In genomic region chr2:7517122-7517487, GRCh38 we compare ENCODE assay signal across 10 cellular contexts.
DNase-seq lines count a peak whose midpoint lies in the region; ATAC-seq and TF ChIP-seq lines count a peak whose summit lies in the region.
"Had no signal": no experiment of that assay in that cellular context is flagged by ENCODE, and none has a peak within 500 bp of the region (broad histone marks: within the 10 kb centered on the region; RNA-seq: fewer than 3 reads in every experiment).

No MANE protein-coding gene starts in this region.

- H3K4me3 Mint-ChIP-seq in CD8-positive, alpha-beta T cell: peak overlapping the region; percentile 69
- peak overlapping the region; percentile 34 for H3K4me3 Mint-ChIP-seq in activated T-helper 1 cell treated with anti-CD3 and anti-CD28 coated beads, Interleukin-12 subunit alpha, Interleukin-12 subunit beta, Interleukin-2, Interleukin-4 antibody, amounts not matched to agents 30 ng/mL and 10 ng/mL and 1 ng/mL, durations not matched to agents 14 hours and 24 hours and 36 hours

- no peaks in the 10 kb centered on the region for H3K9me3 ChIP-seq in CD8-positive, alpha-beta T cell (ENCODE audit: low read length)

- TF ChIP-seq CTCF in CD8-positive, alpha-beta T cell (IDR thresholded peaks at IDR 0.05): no peak

- no peak overlapping the region for H3K4me3 ChIP-seq in CD8-positive, alpha-beta T cell (ENCODE audit: low read depth, low read length)

- H3K27ac Mint-ChIP-seq in CD8-positive, alpha-beta T cell: peak overlapping the region; percentile 93
- peak overlapping the region; percentile 84 for H3K27ac Mint-ChIP-seq in activated T-helper 1 cell treated with anti-CD3 and anti-CD28 coated beads, Interleukin-12 subunit alpha, Interleukin-12 subunit beta, Interleukin-2, Interleukin-4 antibody, amounts not matched to agents 30 ng/mL and 10 ng/mL and 1 ng/mL, durations not matched to agents 14 hours and 24 hours and 36 hours

- H3K27ac ChIP-seq in CD8-positive, alpha-beta T cell (ENCODE audit: low read depth, low read length): peak overlapping the region; percentile 44
- H3K27ac ChIP-seq: RWPE1 had no signal

- H3K27me3 Mint-ChIP-seq in CD8-positive, alpha-beta T cell (ENCODE audit: low read depth): no peaks in the 10 kb centered on the region
- H3K27me3 Mint-ChIP-seq in activated T-helper 1 cell treated with anti-CD3 and anti-CD28 coated beads, Interleukin-12 subunit alpha, Interleukin-12 subunit beta, Interleukin-2, Interleukin-4 antibody, amounts not matched to agents 30 ng/mL and 10 ng/mL and 1 ng/mL, durations not matched to agents 14 hours and 24 hours and 36 hours (ENCODE audit: insufficient read depth): no peaks in the 10 kb centered on the region

- peaks cover 3% of the 10 kb centered on the region for H3K36me3 Mint-ChIP-seq in CD8-positive, alpha-beta T cell
- peaks cover 12% of the 10 kb centered on the region for H3K36me3 Mint-ChIP-seq in activated T-helper 1 cell treated with anti-CD3 and anti-CD28 coated beads, Interleukin-12 subunit alpha, Interleukin-12 subunit beta, Interleukin-2, Interleukin-4 antibody, amounts not matched to agents 30 ng/mL and 10 ng/mL and 1 ng/mL, durations not matched to agents 14 hours and 24 hours and 36 hours (ENCODE audit: low read depth)

- peak in 6 of 7 experiments; percentile 4 to 65 (median 30) for DNase-seq in CD8-positive, alpha-beta T cell
- DNase-seq in HT1080 (ENCODE audit: low read depth): peak; percentile 66
- DNase-seq in activated T-helper 1 cell treated with anti-CD3 and anti-CD28 coated beads, Interleukin-12 subunit alpha, Interleukin-12 subunit beta, Interleukin-2, Interleukin-4 antibody, amounts not matched to agents 30 ng/mL and 10 ng/mL and 1 ng/mL, durations not matched to agents 14 hours and 24 hours and 36 hours (ENCODE audit: low spot score): peak; percentile 13
- DNase-seq in left kidney (ENCODE audit: low read depth, low spot score): peak; percentile 7
- DNase-seq in SW480 (ENCODE audit: low spot score): no peak
- DNase-seq in NCI-H2029 treated with DMSO at 0.1 percent for 48 hours (lab: John Stamatoyannopoulos, UW): no peak
- DNase-seq: NCI-H446 treated with DMSO at 0.1 percent for 48 hours had no signal

- H3K9me3 Mint-ChIP-seq in CD8-positive, alpha-beta T cell: peaks cover 3% of the 10 kb centered on the region
- H3K9me3 Mint-ChIP-seq in activated T-helper 1 cell treated with anti-CD3 and anti-CD28 coated beads, Interleukin-12 subunit alpha, Interleukin-12 subunit beta, Interleukin-2, Interleukin-4 antibody, amounts not matched to agents 30 ng/mL and 10 ng/mL and 1 ng/mL, durations not matched to agents 14 hours and 24 hours and 36 hours: peaks cover 8% of the 10 kb centered on the region

- peaks cover 48% of the 10 kb centered on the region for H3K4me1 ChIP-seq in CD8-positive, alpha-beta T cell (ENCODE audit: insufficient read depth, low read length)

- CTCF ChIA-PET in CD8-positive, alpha-beta T cell (lab: Charles Lee): interaction anchor here (1.0 kb wide), 1 partner anchor 89 kb away, joined by 4 read pairs; no protein-coding TSS in a partner anchor

- intact Hi-C loops in CD8-positive, alpha-beta T cell (cut with DNase I, micrococcal nuclease): loop anchor here (1.0 to 5.0 kb wide), 5 partner anchors 45 to 1170 kb away; no protein-coding TSS in a partner anchor
- intact Hi-C loops in activated T-helper 1 cell treated with anti-CD3 and anti-CD28 coated beads, Interleukin-12 subunit alpha, Interleukin-12 subunit beta, Interleukin-2, Interleukin-4 antibody, amounts not matched to agents 30 ng/mL and 10 ng/mL and 1 ng/mL, durations not matched to agents 14 hours and 24 hours and 36 hours (cut with micrococcal nuclease): loop anchor here (2.0 to 5.0 kb wide), 2 partner anchors 86 to 1165 kb away; partner anchors contain the start of gene ID2

- H3K36me3 ChIP-seq in CD8-positive, alpha-beta T cell (ENCODE audit: insufficient read depth, low read length): no peaks in the 10 kb centered on the region

- POLR2A ChIA-PET in CD8-positive, alpha-beta T cell (lab: Charles Lee): interaction anchor here (1.2 to 1.6 kb wide), 2 partner anchors 18 to 50 kb away, joined by 4 to 8 read pairs; no protein-coding TSS in a partner anchor

- ATAC-seq in CD8-positive, alpha-beta T cell: peak; percentile 95
- ATAC-seq in GM18505 (IDR thresholded peaks at IDR 0.05; ENCODE audit: unreplicated experiment): no peak
- ATAC-seq: HepG2 had no signal

- H3K4me1 Mint-ChIP-seq in CD8-positive, alpha-beta T cell (ENCODE audit: low read depth): peaks cover 58% of the 10 kb centered on the region
- peaks cover 67% of the 10 kb centered on the region for H3K4me1 Mint-ChIP-seq in activated T-helper 1 cell treated with anti-CD3 and anti-CD28 coated beads, Interleukin-12 subunit alpha, Interleukin-12 subunit beta, Interleukin-2, Interleukin-4 antibody, amounts not matched to agents 30 ng/mL and 10 ng/mL and 1 ng/mL, durations not matched to agents 14 hours and 24 hours and 36 hours (ENCODE audit: low read depth)

- no peaks in the 10 kb centered on the region for H3K27me3 ChIP-seq in CD8-positive, alpha-beta T cell (ENCODE audit: insufficient read depth, low read length)

- TF ChIP-seq POLR2A in GM18505 (IDR thresholded peaks at IDR 0.05; ENCODE audit: borderline replicate concordance, extremely low read depth, insufficient read depth, insufficient read length): no peak

Comparison
In these comparisons a context has a peak if more than half of its experiments do, and no peak if none do; other contexts are left out.
1. DNase-seq: peak in CD8-positive, alpha-beta T cell (6 of 7), HT1080 (single experiment), activated T-helper 1 cell treated with anti-CD3 and anti-CD28 coated beads, Interleukin-12 subunit alpha, Interleukin-12 subunit beta, Interleukin-2, Interleukin-4 antibody, amounts not matched to agents 30 ng/mL and 10 ng/mL and 1 ng/mL, durations not matched to agents 14 hours and 24 hours and 36 hours (single experiment) and left kidney (single experiment); none in SW480 (single experiment) and NCI-H2029 treated with DMSO at 0.1 percent for 48 hours (single experiment).